16 cellular contexts compared by ENCODE assay signal in the genomic region with DNA sequence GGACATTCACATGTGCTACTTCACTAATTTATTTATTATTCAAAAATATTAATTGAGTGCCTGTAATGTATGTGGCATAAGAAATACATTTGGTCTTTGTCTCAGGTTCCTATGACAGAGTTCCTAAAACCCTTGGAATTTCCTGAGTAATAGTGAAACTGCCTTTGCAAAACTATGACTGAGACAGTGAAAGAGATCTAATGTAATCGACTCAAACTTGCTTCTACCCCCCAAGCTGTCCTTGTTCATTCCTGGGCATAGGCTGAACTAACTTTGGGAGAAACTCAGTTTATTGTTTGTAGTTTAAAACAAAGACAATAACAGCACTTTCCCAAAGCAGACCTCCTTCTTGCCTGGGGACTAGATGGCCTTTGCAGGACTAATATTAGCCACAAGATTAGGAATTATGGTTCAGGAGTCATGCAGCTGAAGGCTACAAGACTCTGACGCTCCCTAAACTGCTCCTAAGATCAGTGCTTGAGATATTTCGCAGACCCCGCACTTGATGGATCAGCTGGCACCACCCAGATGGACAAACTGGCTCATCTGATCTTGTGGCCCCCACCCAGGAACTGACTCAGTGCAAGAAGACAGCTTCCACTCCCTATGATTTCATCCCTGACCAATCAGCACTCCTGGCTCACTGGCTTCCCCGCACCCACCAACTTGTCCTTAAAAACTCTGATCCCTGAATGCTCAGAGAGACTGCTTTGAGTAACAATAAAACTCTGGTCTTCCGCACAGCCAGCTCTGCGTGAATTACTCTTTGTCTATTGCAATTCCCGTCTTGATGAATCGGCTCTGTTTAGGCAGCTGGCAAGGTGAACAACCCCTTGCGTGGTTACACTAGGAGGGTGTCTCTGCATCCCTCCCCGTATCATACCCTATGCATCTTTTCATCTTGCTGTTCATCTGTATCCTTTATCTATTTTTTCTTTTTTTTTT. TPM values are rescaled to one million over a fixed set of nuclear protein-coding genes. Genes with fewer than 3 reads are reported as not detected.
A peak's percentile ranks its signal among the peaks of the same experiment; 100 is the strongest.
DNase-seq lines count a peak whose midpoint lies in the region; FAIRE-seq and TF ChIP-seq lines count a peak whose summit lies in the region.
"Had no signal": no experiment of that assay in that cellular context is flagged by ENCODE, and none has a peak within 500 bp of the region (broad histone marks: within the 10 kb centered on the region; RNA-seq: fewer than 3 reads in every experiment).

No MANE protein-coding gene starts in this region.

- dilution Hi-C loops in endothelial cell of umbilical vein (cut with MboI; ENCODE audit: extremely low pct_ligation_motif_present, low sequenced_read_pairs): no loop called here

- peaks cover 0 to 4% (median 0%) of the 10 kb centered on the region in 8 donors for H3K9me3 Mint-ChIP-seq in CD4-positive, alpha-beta memory T cell
- H3K9me3 Mint-ChIP-seq: activated T-cell treated with anti-CD3 and anti-CD28 coated beads, Interleukin-2, amount 50 U/mL, for 4 hours; memory B cell had no signal

- H3K27ac Mint-ChIP-seq in CD4-positive, alpha-beta memory T cell: no peak overlapping the region
- H3K27ac Mint-ChIP-seq: memory B cell had no signal

- WGBS in lower leg skin, 2 donors: 39 to 49% methylated on average over 11 of the region's 11 CpGs

- H3K36me3 ChIP-seq in endothelial cell of umbilical vein (ENCODE audit: control insufficient read depth in 2 of 2, extremely low read depth in 1 of 2, insufficient read depth in 2 of 2, low read length in 2 of 2): no peaks in the 10 kb centered on the region
- no peaks in the 10 kb centered on the region for H3K36me3 ChIP-seq in CD4-positive, alpha-beta memory T cell (ENCODE audit: insufficient read depth, low read length)
- H3K36me3 ChIP-seq: tibial artery had no signal

- peak; percentile 6 for DNase-seq in NCI-H748 (lab: John Stamatoyannopoulos, UW; ENCODE audit: unreplicated experiment)
- no peak for DNase-seq in NCI-H748 treated with DMSO at 0.1 percent for 48 hours (lab: John Stamatoyannopoulos, UW)
- no peak for DNase-seq in endothelial cell of umbilical vein (ENCODE audit: low read depth, low spot score)
- peak; percentile 45 to 87 for DNase-seq in lower leg skin (ENCODE audit: low spot score in 2 of 2)
- DNase-seq in SKM-1 treated with dmso at 0.1 percent for 144 hours (lab: John Stamatoyannopoulos, UW; ENCODE audit: unreplicated experiment): no peak
- no peak for DNase-seq in CD4-positive, alpha-beta memory T cell
- DNase-seq in mucosa of gallbladder (ENCODE audit: low spot score): no peak
- DNase-seq in midbrain (lab: John Stamatoyannopoulos, UW): no peak
- DNase-seq: activated T-cell treated with anti-CD3 and anti-CD28 coated beads, Interleukin-2, amount 50 U/mL, for 4 hours; NCI-H510A; stimulated activated CD4-positive, alpha-beta T cell treated with anti-CD3 and anti-CD28 coated beads, Interleukin-2, amount 100 ng/mL, for 24 hours; T-helper 2 cell had no signal

- no peaks in the 10 kb centered on the region for H3K36me3 Mint-ChIP-seq in CD4-positive, alpha-beta memory T cell

- POLR2A ChIA-PET in endothelial cell of umbilical vein (lab: Charles Lee): interaction anchor here (1.4 kb wide), 1 partner anchor 27 kb away, joined by 3 read pairs; a partner anchor contains a TSS
- POLR2A ChIA-PET in CD4-positive, alpha-beta memory T cell (lab: Charles Lee; ENCODE audit: partially characterized antibody): no interaction called here

- intact Hi-C loops in endothelial cell of umbilical vein (cut with micrococcal nuclease) (no loop called here), lower leg skin (cut with DNase I; ENCODE audit: low total_unique reads) (no loop called here)
- intact Hi-C loops in CD4-positive, alpha-beta memory T cell (cut with micrococcal nuclease): no loop called here

- no peaks in the 10 kb centered on the region for H4K20me1 ChIP-seq in endothelial cell of umbilical vein (replicated peaks; ENCODE audit: control insufficient read depth, extremely low read depth, insufficient read depth, low read length)

- H3K27me3 Mint-ChIP-seq in CD4-positive, alpha-beta memory T cell: peaks cover 15 to 28% of the 10 kb centered on the region in 2 donors

- no peaks in the 10 kb centered on the region for H3K9me1 ChIP-seq in endothelial cell of umbilical vein (replicated peaks; ENCODE audit: control insufficient read depth, extremely low read depth, insufficient read depth, low read length)

- H3K9me3 ChIP-seq in endothelial cell of umbilical vein (replicated peaks; ENCODE audit: control insufficient read depth, insufficient read depth, low read length): no peaks in the 10 kb centered on the region
- H3K9me3 ChIP-seq in CD4-positive, alpha-beta memory T cell (ENCODE audit: control insufficient read depth in 1 of 2, low read length in 2 of 2): no peaks in the 10 kb centered on the region
- H3K9me3 ChIP-seq: tibial artery had no signal

- no peak for TF ChIP-seq CTCF in endothelial cell of umbilical vein (IDR thresholded peaks at IDR 0.05; ENCODE audit: extremely low read depth in 1 of 2, insufficient read depth in 1 of 2, low read depth in 1 of 2, low read length in 2 of 2)
- no peak for TF ChIP-seq CTCF in lower leg skin (IDR thresholded peaks at IDR 0.05)

- no peaks in the 10 kb centered on the region for H3K4me1 ChIP-seq in endothelial cell of umbilical vein (ENCODE audit: control insufficient read depth, extremely low read depth, insufficient read depth, low read length)
- no peaks in the 10 kb centered on the region for H3K4me1 ChIP-seq in CD4-positive, alpha-beta memory T cell (ENCODE audit: insufficient read depth, low read length)
- H3K4me1 ChIP-seq: tibial artery had no signal

- no peak overlapping the region for H3K27ac ChIP-seq in endothelial cell of umbilical vein (ENCODE audit: insufficient read depth, low read depth, low read length)
- H3K27ac ChIP-seq in CD4-positive, alpha-beta memory T cell (ENCODE audit: low read depth, low read length): no peak overlapping the region
- H3K27ac ChIP-seq: tibial artery had no signal

- H3K79me2 ChIP-seq in endothelial cell of umbilical vein (ENCODE audit: control insufficient read depth, insufficient read depth, low read length): no peaks in the 10 kb centered on the region

- peaks cover 0 to 3% (median 0%) of the 10 kb centered on the region in 4 donors for H3K4me1 Mint-ChIP-seq in CD4-positive, alpha-beta memory T cell
- H3K4me1 Mint-ChIP-seq: IgD-negative memory B cell had no signal

- H3K4me2 ChIP-seq in endothelial cell of umbilical vein (ENCODE audit: insufficient read depth, low read length): no peak overlapping the region

- CTCF ChIA-PET in endothelial cell of umbilical vein (lab: Charles Lee): no interaction called here
- CTCF ChIA-PET in CD4-positive, alpha-beta memory T cell (lab: Charles Lee; ENCODE audit: partially characterized antibody): no interaction called here

- H3K4me3 ChIP-seq in endothelial cell of umbilical vein (replicated peaks in 1 of 3; ENCODE audit: insufficient read depth in 1 of 3, low read depth in 1 of 3, low read length in 3 of 3) (no peak overlapping the region), lower leg skin (ENCODE audit: low read depth, poor library complexity, severe bottlenecking) (no peak overlapping the region)
- no peak overlapping the region for H3K4me3 ChIP-seq in CD4-positive, alpha-beta memory T cell (ENCODE audit: low read length in 2 of 2)
- H3K4me3 ChIP-seq: tibial artery had no signal

- no TSS peak for BruUV-seq in endothelial cell of umbilical vein (replicated peaks; lab: Mats Ljungman, UMichigan)

- peak overlapping the region in 1 of 8 donors; percentile 2 for H3K4me3 Mint-ChIP-seq in CD4-positive, alpha-beta memory T cell
- H3K4me3 Mint-ChIP-seq: activated T-cell treated with anti-CD3 and anti-CD28 coated beads, Interleukin-2, amount 50 U/mL, for 4 hours; IgD-negative memory B cell; memory B cell had no signal

- no peak for TF ChIP-seq POLR2A in endothelial cell of umbilical vein (IDR thresholded peaks at IDR 0.05; ENCODE audit: low read depth, low read length)
- TF ChIP-seq POLR2A in lower leg skin (IDR thresholded peaks at IDR 0.05): no peak

- peak; percentile 35 for FAIRE-seq in endothelial cell of umbilical vein (lab: Jason Lieb, UNC)
- FAIRE-seq: A204.1 had no signal

- H3K27me3 ChIP-seq in endothelial cell of umbilical vein (ENCODE audit: control insufficient read depth in 2 of 2, insufficient read depth in 2 of 2, low read length in 2 of 2): no peaks in the 10 kb centered on the region
- H3K27me3 ChIP-seq in CD4-positive, alpha-beta memory T cell (ENCODE audit: insufficient read depth, low read length): no peaks in the 10 kb centered on the region
- H3K27me3 ChIP-seq: tibial artery had no signal

- H3K9ac ChIP-seq in endothelial cell of umbilical vein (replicated peaks; ENCODE audit: extremely low read depth, insufficient read depth, low read length): no peak overlapping the region

- no peak overlapping the region for H2AFZ ChIP-seq in endothelial cell of umbilical vein (ENCODE audit: low read depth, low read length)

TF ChIP-seq in endothelial cell of umbilical vein, 7 proteins besides CTCF, POLR2A, EP300 and RAD21:
- TF ChIP-seq FOS (IDR thresholded peaks at IDR 0.05; ENCODE audit: borderline replicate concordance, insufficient read depth, low read length): no peak

RNA-seq across cellular contexts. Expression of a gene that starts 27.0 kb away (rescaled TPM):
- 17.0 and 17.7 TPM in 2 replicates for total RNA-seq in endothelial cell of umbilical vein
- polyA plus RNA-seq in endothelial cell of umbilical vein: 6.3 and 7.6 TPM in 2 replicates
- polyA plus RNA-seq in endothelial cell of umbilical vein (2011; cell fraction: cytosol; rRNA removed): 11.5 and 12.1 TPM in 2 replicates
- polyA plus RNA-seq in endothelial cell of umbilical vein (2011; cell fraction: nucleus; rRNA removed): 5.3 and 7.6 TPM in 2 replicates
- 21.9 and 24.1 TPM in 2 replicates for polyA plus RNA-seq in endothelial cell of umbilical vein (2012)
- polyA minus RNA-seq in endothelial cell of umbilical vein: 7.8 and 8.0 TPM in 2 replicates
- polyA minus RNA-seq in endothelial cell of umbilical vein (2011; cell fraction: cytosol; rRNA and poly(A)+ RNA removed): 6.1 TPM
- 4.9 and 6.2 TPM in 2 replicates for polyA minus RNA-seq in endothelial cell of umbilical vein (2011; cell fraction: nucleus; rRNA and poly(A)+ RNA removed)
- total RNA-seq in lower leg skin: 10 to 100 TPM; 17.3 to 24.0 (median 22.7) TPM
- 10 to 100 TPM; 17.8 to 18.2 TPM for total RNA-seq in CD4-positive, alpha-beta memory T cell
- polyA plus RNA-seq in CD4-positive, alpha-beta memory T cell: 10 to 100 TPM; 20.3 to 31.8 TPM
- 15.0 TPM for total RNA-seq in mucosa of gallbladder

Comparison
In these comparisons a context has a peak if more than half of its experiments do, and no peak if none do; other contexts are left out.
1. DNase-seq: peak in NCI-H748 (single experiment) and lower leg skin (2 of 2); none in NCI-H748 treated with DMSO at 0.1 percent for 48 hours (single experiment), endothelial cell of umbilical vein (single experiment), SKM-1 treated with dmso at 0.1 percent for 144 hours (single experiment), CD4-positive, alpha-beta memory T cell (0 of 5), mucosa of gallbladder (single experiment) and midbrain (single experiment).